8 cellular contexts compared by ENCODE assay signal in genomic region chr9:122261469-122261881, GRCh38. TPM values are rescaled to one million over a fixed set of nuclear protein-coding genes. Genes with fewer than 3 reads are reported as not detected.
DNase-seq lines count a peak whose midpoint lies in the region; ATAC-seq lines count a peak whose summit lies in the region.

No MANE protein-coding gene starts in this region.

- DNase-seq in DMS79 (lab: John Stamatoyannopoulos, UW) (peak; percentile 66), NCI-H226 (peak; percentile 8), fibroblast of gingiva (ENCODE audit: low read depth) (peak; percentile 94), sciatic nerve (ENCODE audit: low spot score) (peak; percentile 79), germinal center (ENCODE audit: low spot score) (no peak), SKM-1 treated with dmso at 0.1 percent for 144 hours (lab: John Stamatoyannopoulos, UW; ENCODE audit: unreplicated experiment) (no peak)
- DNase-seq in activated CD4-positive, alpha-beta T cell treated with anti-CD3 and anti-CD28 coated beads, Interleukin-2, amount 50 U/mL, for 1 hour, result no peak

- ATAC-seq in sciatic nerve, result peak; percentile 69
- ATAC-seq in GM21367 (IDR thresholded peaks at IDR 0.05; ENCODE audit: unreplicated experiment), result no peak

- intact Hi-C loops in sciatic nerve (cut with DNase I), result no loop called here

RNA-seq across cellular contexts. Expression of gene RBM18, which starts 3.2 kb away (rescaled TPM):
- 16.0 TPM for total RNA-seq in sciatic nerve

RNA-seq across cellular contexts. Expression of gene MRRF, which starts 3.2 kb away (rescaled TPM):
- total RNA-seq in sciatic nerve, result 25.9 TPM

RNA-seq across cellular contexts. Expression of gene LHX6, which starts 32.7 kb away (rescaled TPM):
- 11.5 TPM for total RNA-seq in sciatic nerve

Comparison
In these comparisons a context has a peak if more than half of its experiments do, and no peak if none do; other contexts are left out.
1. DNase-seq: peak in DMS79 (single experiment), NCI-H226 (single experiment), fibroblast of gingiva (single experiment) and sciatic nerve (single experiment); none in germinal center (single experiment), SKM-1 treated with dmso at 0.1 percent for 144 hours (single experiment) and activated CD4-positive, alpha-beta T cell treated with anti-CD3 and anti-CD28 coated beads, Interleukin-2, amount 50 U/mL, for 1 hour (single experiment).